ENCODE assay signal across 13 cellular contexts in the genomic region with DNA sequence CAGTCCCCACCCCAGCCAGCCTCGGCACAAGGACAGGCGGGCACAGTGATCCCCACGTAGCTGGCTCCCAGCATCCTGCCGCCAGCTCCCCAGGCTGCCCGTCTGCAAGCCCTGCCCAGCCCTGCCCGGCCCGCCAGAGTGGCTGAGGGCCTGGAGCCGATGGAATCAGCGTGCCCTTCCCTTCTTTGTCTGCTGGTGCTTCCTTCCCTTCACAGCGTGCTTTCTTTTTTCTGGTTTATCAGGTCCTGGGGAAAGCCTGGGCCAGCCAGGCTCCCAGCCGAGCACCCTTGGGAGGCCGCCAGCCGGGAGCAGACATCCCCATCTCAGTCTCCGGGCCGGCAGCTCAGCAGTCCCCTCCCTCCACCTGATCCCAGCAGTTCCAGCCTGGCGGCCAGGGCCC. TPM values are rescaled to one million over a fixed set of nuclear protein-coding genes. Genes with fewer than 3 reads are reported as not detected.
DNase-seq lines count a peak whose midpoint lies in the region; ATAC-seq and TF ChIP-seq lines count a peak whose summit lies in the region.
"Had no signal": no experiment of that assay in that cellular context is flagged by ENCODE, and none has a peak within 500 bp of the region (broad histone marks: within the 10 kb centered on the region; RNA-seq: fewer than 3 reads in every experiment).

No MANE protein-coding gene starts in this region.

- no peak for TF ChIP-seq EP300 in SK-N-SH (IDR thresholded peaks at IDR 0.05; ENCODE audit: borderline replicate concordance in 1 of 2, low read depth in 1 of 2, low read length in 1 of 2)

- H4K20me1 ChIP-seq in SK-N-SH (ENCODE audit: insufficient read depth) = no peaks in the 10 kb centered on the region

- intact Hi-C loops in vagina (cut with DNase I) = no loop called here

- no peak for TF ChIP-seq RAD21 in SK-N-SH (IDR thresholded peaks at IDR 0.05; ENCODE audit: low read length)

- no peaks in the 10 kb centered on the region for H3K36me3 Mint-ChIP-seq in mesothelial cell of epicardium

- no peaks in the 10 kb centered on the region for H3K36me3 ChIP-seq in SK-N-SH (replicated peaks in 1 of 2; ENCODE audit: control insufficient read depth in 1 of 2, insufficient read depth in 2 of 2, low read length in 1 of 2)
- H3K36me3 ChIP-seq in vagina = no peaks in the 10 kb centered on the region

- 67% methylated on average over 9 of the region's 16 CpGs for WGBS in SK-N-SH (ENCODE audit: low lambda C conversion rate)

- H3K27me3 ChIP-seq in SK-N-SH (ENCODE audit: insufficient read depth) (no peaks in the 10 kb centered on the region), vagina (no peaks in the 10 kb centered on the region)

- H2AFZ ChIP-seq in SK-N-SH (ENCODE audit: low read depth) = no peak overlapping the region

- ATAC-seq in SK-N-SH treated with all-trans-retinoic acid at 6 μM for 48 hours (no peak; the same call in 2 of the 3 replicates), HG03139 (IDR thresholded peaks at IDR 0.05; ENCODE audit: unreplicated experiment) (no peak), HG03025 (IDR thresholded peaks at IDR 0.05; ENCODE audit: low FRiP score, unreplicated experiment) (no peak)

- DNase-seq in SK-N-SH = peak; percentile 69
- DNase-seq in fibroblast of pulmonary artery (ENCODE audit: low read depth) = peak; percentile 44
- DNase-seq in mesothelial cell of epicardium (ENCODE audit: low spot score in 2 of 2, unreplicated experiment in 2 of 2) = no peak
- DNase-seq in vagina (ENCODE audit: extremely low spot score in 2 of 2) = no peak
- DNase-seq in stimulated activated CD8-positive, alpha-beta memory T cell treated with anti-CD3 and anti-CD28 coated beads, Interleukin-4, amount 100 ng/mL, for 48 hours = no peak
- DNase-seq: 8988T; activated CD4-positive, CD25-positive, alpha-beta regulatory T cell; activated T-cell treated with anti-CD3 and anti-CD28 coated beads, Interleukin-2, amount 50 U/mL, for 24 hours; Caco-2; NCI-H2029 treated with DMSO at 0.1 percent for 48 hours had no signal

- H3K79me2 ChIP-seq in SK-N-SH (ENCODE audit: insufficient read depth) = no peaks in the 10 kb centered on the region

- no peaks in the 10 kb centered on the region for H3K9me3 Mint-ChIP-seq in mesothelial cell of epicardium
- H3K9me3 Mint-ChIP-seq: activated T-cell treated with anti-CD3 and anti-CD28 coated beads, Interleukin-2, amount 50 U/mL, for 24 hours had no signal

- peaks cover 9 to 15% of the 10 kb centered on the region in 2 experiments; a peak in 2 of 4 replicates for H3K4me1 ChIP-seq in SK-N-SH (ENCODE audit: control insufficient read depth in 1 of 2, insufficient read depth in 2 of 2, low read depth in 1 of 2, low read length in 1 of 2)
- H3K4me1 ChIP-seq in vagina = peaks cover 20% of the 10 kb centered on the region

- no peaks in the 10 kb centered on the region for H3K27me3 Mint-ChIP-seq in mesothelial cell of epicardium (ENCODE audit: low read depth)
- H3K27me3 Mint-ChIP-seq: activated T-cell treated with anti-CD3 and anti-CD28 coated beads, Interleukin-2, amount 50 U/mL, for 24 hours had no signal

- H3K27ac ChIP-seq in SK-N-SH (ENCODE audit: low read depth in 2 of 2, low read length in 1 of 2) (peak overlapping the region in 1 of 2 experiments; percentile 80; a peak in 2 of 4 replicates), vagina (peak overlapping the region; percentile 29)

- no peak overlapping the region for H3K4me3 ChIP-seq in SK-N-SH (ENCODE audit: low read depth in 2 of 2, low read length in 1 of 2)
- no peak overlapping the region for H3K4me3 ChIP-seq in fibroblast of pulmonary artery (replicated peaks; ENCODE audit: low read depth, low read length)
- no peak overlapping the region for H3K4me3 ChIP-seq in vagina

- no peak overlapping the region for H3K4me3 Mint-ChIP-seq in mesothelial cell of epicardium
- H3K4me3 Mint-ChIP-seq: activated T-cell treated with anti-CD3 and anti-CD28 coated beads, Interleukin-2, amount 50 U/mL, for 24 hours had no signal

- H3K4me2 ChIP-seq in SK-N-SH = no peak overlapping the region

- no peak for TF ChIP-seq POLR2A in vagina (IDR thresholded peaks at IDR 0.05)

- H3K9ac ChIP-seq in SK-N-SH = no peak overlapping the region

- no peaks in the 10 kb centered on the region for H3K9me2 ChIP-seq in SK-N-SH

- H3K27ac Mint-ChIP-seq in mesothelial cell of epicardium = peak overlapping the region; percentile 80
- H3K27ac Mint-ChIP-seq: activated T-cell treated with anti-CD3 and anti-CD28 coated beads, Interleukin-2, amount 50 U/mL, for 24 hours had no signal

- H3K9me3 ChIP-seq in SK-N-SH (no peaks in the 10 kb centered on the region), vagina (no peaks in the 10 kb centered on the region)
- H3K9me3 ChIP-seq: Caco-2 had no signal

- POLR2A ChIA-PET in SK-N-SH (lab: Yijun Ruan, JAX) = interaction anchor here (1.2 kb wide), 2 partner anchors 10 to 16 kb away, joined by 3 to 4 read pairs; no protein-coding TSS in a partner anchor

- CTCF ChIA-PET in SK-N-SH (lab: Yijun Ruan, JAX) = interaction anchor here (0.7 to 4.0 kb wide), 7 partner anchors 10 to 126 kb away, joined by 3 to 15 read pairs (median 5); no protein-coding TSS in a partner anchor

- TF ChIP-seq CTCF in SK-N-SH (IDR thresholded peaks at IDR 0.05) (no peak), fibroblast of pulmonary artery (IDR thresholded peaks at IDR 0.05; ENCODE audit: low read length, missing control alignments) (no peak), mesothelial cell of epicardium (IDR thresholded peaks at IDR 0.05; ENCODE audit: unreplicated experiment) (no peak), vagina (IDR thresholded peaks at IDR 0.05) (no peak)

- H3K4me1 Mint-ChIP-seq in mesothelial cell of epicardium = peaks cover 52% of the 10 kb centered on the region

- no peaks in the 10 kb centered on the region for H3F3A ChIP-seq in SK-N-SH (replicated peaks; ENCODE audit: insufficient read depth)

TF ChIP-seq in SK-N-SH, 30 proteins besides CTCF, POLR2A, EP300 and RAD21 (continues in another document):
- no peak for TF ChIP-seq PBX3 (IDR thresholded peaks at IDR 0.05)
- TF ChIP-seq TEAD4 (IDR thresholded peaks at IDR 0.05; ENCODE audit: borderline replicate concordance, insufficient read depth) = no peak
- TF ChIP-seq POLR2AphosphoS5 (IDR thresholded peaks at IDR 0.05; ENCODE audit: low read depth, low read length) = no peak
- no peak for TF ChIP-seq IRF3 (IDR thresholded peaks at IDR 0.05; ENCODE audit: low read depth, low read length)
- TF ChIP-seq EZH2phosphoT487 (IDR thresholded peaks at IDR 0.05; ENCODE audit: borderline replicate concordance, low read depth) = no peak
- TF ChIP-seq YY1 (IDR thresholded peaks at IDR 0.05; ENCODE audit: low read depth) = no peak

TF ChIP-seq in SK-N-SH treated with all-trans-retinoic acid at 6 μM for 48 hours, 23 proteins besides CTCF, POLR2A, EP300 and RAD21:
- TF ChIP-seq RARB (CRISPR knock-in tag; IDR thresholded peaks at IDR 0.05) = no peak
- no peak for TF ChIP-seq ZFP3 (CRISPR knock-in tag; IDR thresholded peaks at IDR 0.05)

RNA-seq across cellular contexts. Expression of gene SMAD6, which starts 54.7 kb away (rescaled TPM):
- polyA plus RNA-seq in SK-N-SH (2012; rRNA removed) = 3.8 and 4.5 TPM in 2 replicates
- polyA plus RNA-seq in SK-N-SH (2012; cell fraction: cytosol; rRNA removed) = 2.1 and 3.6 TPM in 2 replicates
- polyA plus RNA-seq in SK-N-SH (2012; cell fraction: nucleus; rRNA removed) = 16.1 and 18.7 TPM in 2 replicates
- total RNA-seq in mesothelial cell of epicardium (164 to 176 TPM (median 176 TPM) in 3 replicates), vagina (28.5 TPM)

Comparison
In these comparisons a context has a peak if more than half of its experiments do, and no peak if none do; other contexts are left out.
1. DNase-seq: peak in SK-N-SH (single experiment) and fibroblast of pulmonary artery (single experiment); none in mesothelial cell of epicardium (0 of 2), vagina (0 of 2) and stimulated activated CD8-positive, alpha-beta memory T cell treated with anti-CD3 and anti-CD28 coated beads, Interleukin-4, amount 100 ng/mL, for 48 hours (single experiment).